In the genomic region with DNA sequence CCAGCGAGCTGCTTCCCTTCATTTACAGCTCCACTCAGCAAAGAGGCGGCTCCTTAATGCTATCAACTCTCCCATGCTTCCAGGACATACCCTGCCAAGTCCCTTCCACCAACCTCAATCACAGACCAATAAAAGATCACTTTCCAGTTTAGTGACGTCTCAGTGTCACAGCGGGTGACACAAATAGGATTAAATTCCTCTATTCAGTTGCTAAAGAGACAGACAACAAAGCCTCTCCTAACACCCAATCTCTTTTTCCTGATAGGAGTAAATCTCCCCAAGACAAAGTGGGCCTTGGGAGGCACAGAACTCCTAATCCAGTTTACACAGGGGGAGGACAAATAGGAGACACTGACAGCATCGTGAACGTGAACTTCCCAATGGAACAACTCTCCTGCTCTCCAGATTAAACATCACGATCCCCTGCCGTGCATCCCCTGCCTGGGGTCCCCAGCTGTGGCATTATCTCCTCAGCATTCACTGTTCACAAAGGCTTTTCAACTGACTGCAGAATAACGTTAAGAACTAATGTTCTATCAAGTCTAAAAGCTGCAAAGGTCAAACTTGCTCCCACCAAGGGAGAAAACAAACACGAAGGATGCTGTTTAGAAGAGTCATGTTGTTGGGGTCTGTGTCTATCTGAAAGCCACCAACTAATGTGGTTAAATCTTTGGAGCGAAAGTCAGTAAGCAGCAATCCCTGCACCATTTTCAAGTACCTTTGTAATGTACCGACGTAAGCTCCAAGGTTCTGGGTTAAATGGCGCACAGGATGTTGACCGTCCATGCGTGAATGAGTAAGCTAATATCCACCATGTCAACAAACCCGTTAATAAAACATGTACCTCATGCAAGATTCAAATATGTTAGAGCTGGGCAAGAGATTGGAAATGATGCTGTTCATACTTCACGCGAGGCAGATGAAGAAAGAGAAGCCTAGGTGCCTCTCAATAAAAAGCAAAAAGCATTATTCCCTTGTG, we compare ENCODE assay signal across 1 cellular context.
TF ChIP-seq lines count a peak whose summit lies in the region.

No MANE protein-coding gene starts in this region.

TF ChIP-seq in neural cell, 6 proteins besides CTCF, POLR2A, EP300 and RAD21:
- no peak for TF ChIP-seq SMC3 (conservative IDR thresholded peaks at IDR 0.05; ENCODE audit: poor library complexity)
- TF ChIP-seq, protein P1, sequence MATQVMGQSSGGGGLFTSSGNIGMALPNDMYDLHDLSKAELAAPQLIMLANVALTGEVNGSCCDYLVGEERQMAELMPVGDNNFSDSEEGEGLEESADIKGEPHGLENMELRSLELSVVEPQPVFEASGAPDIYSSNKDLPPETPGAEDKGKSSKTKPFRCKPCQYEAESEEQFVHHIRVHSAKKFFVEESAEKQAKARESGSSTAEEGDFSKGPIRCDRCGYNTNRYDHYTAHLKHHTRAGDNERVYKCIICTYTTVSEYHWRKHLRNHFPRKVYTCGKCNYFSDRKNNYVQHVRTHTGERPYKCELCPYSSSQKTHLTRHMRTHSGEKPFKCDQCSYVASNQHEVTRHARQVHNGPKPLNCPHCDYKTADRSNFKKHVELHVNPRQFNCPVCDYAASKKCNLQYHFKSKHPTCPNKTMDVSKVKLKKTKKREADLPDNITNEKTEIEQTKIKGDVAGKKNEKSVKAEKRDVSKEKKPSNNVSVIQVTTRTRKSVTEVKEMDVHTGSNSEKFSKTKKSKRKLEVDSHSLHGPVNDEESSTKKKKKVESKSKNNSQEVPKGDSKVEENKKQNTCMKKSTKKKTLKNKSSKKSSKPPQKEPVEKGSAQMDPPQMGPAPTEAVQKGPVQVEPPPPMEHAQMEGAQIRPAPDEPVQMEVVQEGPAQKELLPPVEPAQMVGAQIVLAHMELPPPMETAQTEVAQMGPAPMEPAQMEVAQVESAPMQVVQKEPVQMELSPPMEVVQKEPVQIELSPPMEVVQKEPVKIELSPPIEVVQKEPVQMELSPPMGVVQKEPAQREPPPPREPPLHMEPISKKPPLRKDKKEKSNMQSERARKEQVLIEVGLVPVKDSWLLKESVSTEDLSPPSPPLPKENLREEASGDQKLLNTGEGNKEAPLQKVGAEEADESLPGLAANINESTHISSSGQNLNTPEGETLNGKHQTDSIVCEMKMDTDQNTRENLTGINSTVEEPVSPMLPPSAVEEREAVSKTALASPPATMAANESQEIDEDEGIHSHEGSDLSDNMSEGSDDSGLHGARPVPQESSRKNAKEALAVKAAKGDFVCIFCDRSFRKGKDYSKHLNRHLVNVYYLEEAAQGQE (IDR thresholded peaks at IDR 0.05; ENCODE audit: borderline replicate concordance), result no peak
- no peak for TF ChIP-seq POLR2AphosphoS5 (IDR thresholded peaks at IDR 0.05)
- TF ChIP-seq MXI1 (conservative IDR thresholded peaks at IDR 0.05; ENCODE audit: poor library complexity, severe bottlenecking), result no peak
- TF ChIP-seq TAF1 (IDR thresholded peaks at IDR 0.05; ENCODE audit: low read depth), result no peak
- no peak for TF ChIP-seq EZH2 (IDR thresholded peaks at IDR 0.05; ENCODE audit: borderline replicate concordance, insufficient read depth, low read length, poor library complexity, severe bottlenecking)
